Comparison of ENCODE assay signal across 24 cellular contexts in genomic region chr3:6242104-6242503, GRCh38.
"Had no signal": no experiment of that assay in that cellular context is flagged by ENCODE, and none has a peak within 500 bp of the region (broad histone marks: within the 10 kb centered on the region; RNA-seq: fewer than 3 reads in every experiment).

No MANE protein-coding gene starts in this region.

- H3K27me3 ChIP-seq: colonic mucosa, esophagus muscularis mucosa, esophagus squamous epithelium, foreskin keratinocyte, gastrocnemius medialis, gastroesophageal sphincter, heart left ventricle, heart right ventricle had no signal

- H3K27ac ChIP-seq: colonic mucosa, coronary artery, dorsolateral prefrontal cortex, epithelial cell of prostate, esophagus muscularis mucosa, esophagus squamous epithelium, foreskin keratinocyte, gastrocnemius medialis, gastroesophageal sphincter, heart left ventricle, heart right ventricle had no signal

- H3K4me3 ChIP-seq: colonic mucosa, coronary artery, dorsolateral prefrontal cortex, esophagus muscularis mucosa, esophagus squamous epithelium, gastrocnemius medialis, gastroesophageal sphincter, heart left ventricle, heart right ventricle had no signal

- H3K4me3 Mint-ChIP-seq: dendritic cell treated with granulocyte-macrophage colony-stimulating factor and Interleukin-4, amounts not matched to agents 40 ng/mL and 50 ng/mL, for 4 days; effector memory CD8-positive, alpha-beta T cell had no signal

- H3K36me3 ChIP-seq: colonic mucosa, esophagus muscularis mucosa, esophagus squamous epithelium, gastrocnemius medialis, gastroesophageal sphincter, heart left ventricle, heart right ventricle had no signal

- H3K4me1 ChIP-seq: colonic mucosa, esophagus muscularis mucosa, esophagus squamous epithelium, foreskin keratinocyte, gastrocnemius medialis, gastroesophageal sphincter, heart left ventricle, heart right ventricle had no signal

- ATAC-seq: effector memory CD8-positive, alpha-beta T cell; esophagus mucosa; foreskin keratinocyte; gastrocnemius medialis; gastroesophageal sphincter; heart left ventricle; heart right ventricle had no signal

- H3K27ac Mint-ChIP-seq: dendritic cell treated with granulocyte-macrophage colony-stimulating factor and Interleukin-4, amounts not matched to agents 40 ng/mL and 50 ng/mL, for 4 days; effector memory CD8-positive, alpha-beta T cell had no signal

- H3K27me3 Mint-ChIP-seq: dendritic cell treated with granulocyte-macrophage colony-stimulating factor and Interleukin-4, amounts not matched to agents 40 ng/mL and 50 ng/mL, for 4 days; effector memory CD8-positive, alpha-beta T cell had no signal

- DNase-seq: colonic mucosa; cortex of kidney; dermis blood vessel endothelial cell; dorsolateral prefrontal cortex; effector CD4-positive, alpha-beta T cell; effector CD8-positive, alpha-beta T cell; effector memory CD4-positive, alpha-beta T cell; effector memory CD8-positive, alpha-beta T cell; erythroblast; esophagus squamous epithelium; foreskin fibroblast; foreskin keratinocyte; foreskin melanocyte; gastrocnemius medialis; glutamatergic neuron; head of caudate nucleus; heart left ventricle; heart right ventricle had no signal

- H3K9me3 ChIP-seq: colonic mucosa, esophagus muscularis mucosa, gastroesophageal sphincter had no signal
